In genomic region chr2:102848366-102848839, GRCh38 we compare ENCODE assay signal across 8 cellular contexts.
DNase-seq lines count a peak whose midpoint lies in the region; ATAC-seq and TF ChIP-seq lines count a peak whose summit lies in the region.

No MANE protein-coding gene starts in this region.

- H3K4me3 ChIP-seq in kidney epithelial cell (ENCODE audit: low read depth, low read length), result peak overlapping the region; percentile 24
- no peak overlapping the region for H3K4me3 ChIP-seq in naive thymus-derived CD4-positive, alpha-beta T cell (ENCODE audit: low read length)

- H3K9me3 ChIP-seq in naive thymus-derived CD4-positive, alpha-beta T cell (ENCODE audit: control insufficient read depth in 2 of 3, low read length in 3 of 3), result no peaks in the 10 kb centered on the region

- ATAC-seq in activated CD8-positive, alpha-beta T cell treated with anti-CD3 and anti-CD28 coated beads for 36 hours, result no peak
- ATAC-seq in activated CD8-positive, alpha-beta T cell treated with anti-CD3 and anti-CD28 coated beads, Interleukin-2, amount 10 ng/mL, durations not matched to agents 7 days and 5 days, result no peak
- ATAC-seq in naive thymus-derived CD4-positive, alpha-beta T cell, result no peak

- peaks cover 8% of the 10 kb centered on the region for H3K27me3 Mint-ChIP-seq in activated CD8-positive, alpha-beta T cell treated with anti-CD3 and anti-CD28 coated beads for 36 hours
- H3K27me3 Mint-ChIP-seq in activated CD8-positive, alpha-beta T cell treated with anti-CD3 and anti-CD28 coated beads, Interleukin-2, amount 10 ng/mL, durations not matched to agents 7 days and 5 days (ENCODE audit: low read depth), result peaks cover 5% of the 10 kb centered on the region
- peaks cover 8 to 31% (median 19%) of the 10 kb centered on the region in 5 donors for H3K27me3 Mint-ChIP-seq in naive thymus-derived CD4-positive, alpha-beta T cell

- CTCF ChIA-PET in activated CD8-positive, alpha-beta T cell treated with anti-CD3 and anti-CD28 coated beads for 36 hours (lab: Charles Lee), result interaction anchor here (4.5 kb wide), 1 partner anchor 8 kb away, joined by 37 read pairs; no protein-coding TSS in a partner anchor
- CTCF ChIA-PET in activated CD8-positive, alpha-beta T cell treated with anti-CD3 and anti-CD28 coated beads, Interleukin-2, amount 10 ng/mL, durations not matched to agents 7 days and 5 days (lab: Charles Lee), result interaction anchor here (0.8 kb wide), 1 partner anchor 8 kb away, joined by 3 read pairs; no protein-coding TSS in a partner anchor
- CTCF ChIA-PET in naive thymus-derived CD4-positive, alpha-beta T cell (lab: Charles Lee), result no interaction called here

- H3K4me1 ChIP-seq in naive thymus-derived CD4-positive, alpha-beta T cell (ENCODE audit: control insufficient read depth in 2 of 2, insufficient read depth in 2 of 2, low read length in 2 of 2), result no peaks in the 10 kb centered on the region

- no peak for TF ChIP-seq CTCF in activated CD8-positive, alpha-beta T cell treated with anti-CD3 and anti-CD28 coated beads for 36 hours (IDR thresholded peaks at IDR 0.05)
- peak; percentile 41 for TF ChIP-seq CTCF in kidney epithelial cell (IDR thresholded peaks at IDR 0.05; ENCODE audit: insufficient read depth, low read length, poor library complexity, severe bottlenecking)

- POLR2A ChIA-PET in activated CD8-positive, alpha-beta T cell treated with anti-CD3 and anti-CD28 coated beads for 36 hours (lab: Charles Lee), result no interaction called here
- POLR2A ChIA-PET in activated CD8-positive, alpha-beta T cell treated with anti-CD3 and anti-CD28 coated beads, Interleukin-2, amount 10 ng/mL, durations not matched to agents 7 days and 5 days (lab: Charles Lee), result no interaction called here
- POLR2A ChIA-PET in naive thymus-derived CD4-positive, alpha-beta T cell (lab: Charles Lee), result no interaction called here

- no peaks in the 10 kb centered on the region for H3K36me3 ChIP-seq in kidney epithelial cell (ENCODE audit: control insufficient read depth, insufficient read depth, low read length)
- no peaks in the 10 kb centered on the region for H3K36me3 ChIP-seq in naive thymus-derived CD4-positive, alpha-beta T cell (ENCODE audit: control insufficient read depth in 2 of 3, insufficient read depth in 3 of 3, low read length in 3 of 3)

- no peak overlapping the region for H3K27ac ChIP-seq in naive thymus-derived CD4-positive, alpha-beta T cell (ENCODE audit: low read depth, low read length)

- no peaks in the 10 kb centered on the region for H3K27me3 ChIP-seq in kidney epithelial cell (ENCODE audit: control insufficient read depth, insufficient read depth, low read length)
- no peaks in the 10 kb centered on the region for H3K27me3 ChIP-seq in naive thymus-derived CD4-positive, alpha-beta T cell (ENCODE audit: control insufficient read depth in 2 of 2, insufficient read depth in 2 of 2, low read length in 2 of 2)

- peaks cover 2% of the 10 kb centered on the region for H3K36me3 Mint-ChIP-seq in activated CD8-positive, alpha-beta T cell treated with anti-CD3 and anti-CD28 coated beads for 36 hours (ENCODE audit: low read depth)
- H3K36me3 Mint-ChIP-seq in activated CD8-positive, alpha-beta T cell treated with anti-CD3 and anti-CD28 coated beads, Interleukin-2, amount 10 ng/mL, durations not matched to agents 7 days and 5 days (ENCODE audit: low read depth), result no peaks in the 10 kb centered on the region
- peaks cover 0 to 9% (median 0%) of the 10 kb centered on the region in 5 donors for H3K36me3 Mint-ChIP-seq in naive thymus-derived CD4-positive, alpha-beta T cell

- H3K4me1 Mint-ChIP-seq in activated CD8-positive, alpha-beta T cell treated with anti-CD3 and anti-CD28 coated beads for 36 hours (ENCODE audit: low read depth), result no peaks in the 10 kb centered on the region
- H3K4me1 Mint-ChIP-seq in activated CD8-positive, alpha-beta T cell treated with anti-CD3 and anti-CD28 coated beads, Interleukin-2, amount 10 ng/mL, durations not matched to agents 7 days and 5 days (ENCODE audit: low read depth), result no peaks in the 10 kb centered on the region
- H3K4me1 Mint-ChIP-seq in naive thymus-derived CD4-positive, alpha-beta T cell, result peaks cover 0 to 4% (median 0%) of the 10 kb centered on the region in 7 donors

- intact Hi-C loops in activated CD8-positive, alpha-beta T cell treated with anti-CD3 and anti-CD28 coated beads for 36 hours (cut with micrococcal nuclease), result no loop called here
- intact Hi-C loops in naive thymus-derived CD4-positive, alpha-beta T cell (cut with micrococcal nuclease), result loop anchor here in 1 of 2 donors (10.0 kb wide), 1 partner anchor 1566 kb away; no protein-coding TSS in a partner anchor

- no peak overlapping the region for H3K4me3 Mint-ChIP-seq in activated CD8-positive, alpha-beta T cell treated with anti-CD3 and anti-CD28 coated beads for 36 hours
- H3K4me3 Mint-ChIP-seq in activated CD8-positive, alpha-beta T cell treated with anti-CD3 and anti-CD28 coated beads, Interleukin-2, amount 10 ng/mL, durations not matched to agents 7 days and 5 days, result no peak overlapping the region
- H3K4me3 Mint-ChIP-seq in naive thymus-derived CD4-positive, alpha-beta T cell, result no peak overlapping the region

- no peak overlapping the region for H3K27ac Mint-ChIP-seq in activated CD8-positive, alpha-beta T cell treated with anti-CD3 and anti-CD28 coated beads for 36 hours
- no peak overlapping the region for H3K27ac Mint-ChIP-seq in activated CD8-positive, alpha-beta T cell treated with anti-CD3 and anti-CD28 coated beads, Interleukin-2, amount 10 ng/mL, durations not matched to agents 7 days and 5 days
- H3K27ac Mint-ChIP-seq in naive thymus-derived CD4-positive, alpha-beta T cell, result no peak overlapping the region

- peak; percentile 9 for DNase-seq in activated CD8-positive, alpha-beta T cell treated with anti-CD3 and anti-CD28 coated beads for 36 hours
- DNase-seq in activated CD8-positive, alpha-beta T cell treated with anti-CD3 and anti-CD28 coated beads, Interleukin-2, amount 10 ng/mL, durations not matched to agents 7 days and 5 days, result no peak
- DNase-seq in NCI-H748 treated with DMSO at 0.1 percent for 48 hours (lab: John Stamatoyannopoulos, UW), result peak; percentile 73
- DNase-seq in cerebellar cortex (ENCODE audit: low spot score), result peak; percentile 34
- DNase-seq in kidney epithelial cell (ENCODE audit: low read depth), result peak; percentile 58
- DNase-seq in stromal cell of bone marrow (ENCODE audit: low read depth), result peak; percentile 75
- no peak for DNase-seq in cortex of kidney (lab: John Stamatoyannopoulos, UW)
- DNase-seq in naive thymus-derived CD4-positive, alpha-beta T cell, result no peak

- H3K9me3 Mint-ChIP-seq in activated CD8-positive, alpha-beta T cell treated with anti-CD3 and anti-CD28 coated beads for 36 hours, result peaks cover 2% of the 10 kb centered on the region
- H3K9me3 Mint-ChIP-seq in activated CD8-positive, alpha-beta T cell treated with anti-CD3 and anti-CD28 coated beads, Interleukin-2, amount 10 ng/mL, durations not matched to agents 7 days and 5 days (ENCODE audit: insufficient read depth), result no peaks in the 10 kb centered on the region
- peaks cover 0 to 5% (median 3%) of the 10 kb centered on the region in 11 donors for H3K9me3 Mint-ChIP-seq in naive thymus-derived CD4-positive, alpha-beta T cell

Comparison
In these comparisons a context has a peak if more than half of its experiments do, and no peak if none do; other contexts are left out.
1. DNase-seq: peak in activated CD8-positive, alpha-beta T cell treated with anti-CD3 and anti-CD28 coated beads for 36 hours (single experiment), NCI-H748 treated with DMSO at 0.1 percent for 48 hours (single experiment), cerebellar cortex (single experiment), kidney epithelial cell (single experiment) and stromal cell of bone marrow (single experiment); none in activated CD8-positive, alpha-beta T cell treated with anti-CD3 and anti-CD28 coated beads, Interleukin-2, amount 10 ng/mL, durations not matched to agents 7 days and 5 days (single experiment), cortex of kidney (single experiment) and naive thymus-derived CD4-positive, alpha-beta T cell (0 of 9).